ENCODE assay signal across 7 cellular contexts in genomic region chr2:193867454-193867853, GRCh38.
"Had no signal": no experiment of that assay in that cellular context is flagged by ENCODE, and none has a peak within 500 bp of the region (broad histone marks: within the 10 kb centered on the region; RNA-seq: fewer than 3 reads in every experiment).

No MANE protein-coding gene starts in this region.

- H3K36me3 ChIP-seq: HAP-1 had no signal

- H2AFZ ChIP-seq: GM23248 had no signal

- H3K27ac Mint-ChIP-seq: HFFc6 had no signal

- H3K9ac ChIP-seq: GM23248 had no signal

- H3K4me3 Mint-ChIP-seq: HFFc6 had no signal

- DNase-seq: GM23248, GOT3, H7, HFFc6, IMR-90 had no signal

- H3K4me1 ChIP-seq: HAP-1 had no signal

- H3K9me3 ChIP-seq: HAP-1 had no signal

- H3K27ac ChIP-seq: GM23248, HL-60 had no signal

- H3K4me3 ChIP-seq: GM23248, HAP-1 had no signal
